8 cellular contexts compared by ENCODE assay signal in genomic region chrX:9566150-9566621, GRCh38.
DNase-seq lines count a peak whose midpoint lies in the region; ATAC-seq, FAIRE-seq and TF ChIP-seq lines count a peak whose summit lies in the region.

No MANE protein-coding gene starts in this region.

- H3K4me3 Mint-ChIP-seq in activated naive CD8-positive, alpha-beta T cell treated with anti-CD3 and anti-CD28 coated beads, Interleukin-2, amount 50 U/mL, for 24 hours: no peak overlapping the region

- H3K27me3 Mint-ChIP-seq in activated naive CD8-positive, alpha-beta T cell treated with anti-CD3 and anti-CD28 coated beads, Interleukin-2, amount 50 U/mL, for 24 hours: no peaks in the 10 kb centered on the region

- TF ChIP-seq CTCF in AG04450 (IDR thresholded peaks at IDR 0.05; ENCODE audit: low read depth, low read length) (no peak), keratinocyte (optimal IDR thresholded peaks at IDR 0.05 in 1 of 3, IDR thresholded peaks at IDR 0.05 in 1 of 3, conservative IDR thresholded peaks at IDR 0.05 in 1 of 3; ENCODE audit: extremely low read depth in 1 of 3, insufficient read depth in 2 of 3, low read length in 3 of 3) (no peak), testis (IDR thresholded peaks at IDR 0.05) (no peak)

- WGBS in testis, 2 donors: 28 to 45% methylated on average over 2 to 6 of the region's 6 CpGs

- no peaks in the 10 kb centered on the region for H3K9me3 Mint-ChIP-seq in activated naive CD8-positive, alpha-beta T cell treated with anti-CD3 and anti-CD28 coated beads, Interleukin-2, amount 50 U/mL, for 24 hours

- intact Hi-C loops in testis (cut with DNase I; ENCODE audit: low total_unique reads): no loop called here

- no peak overlapping the region for H3K27ac ChIP-seq in AG04450 (ENCODE audit: low read depth, low read length)
- no peak overlapping the region for H3K27ac ChIP-seq in keratinocyte (ENCODE audit: control insufficient read depth, insufficient read depth, low read length)
- H3K27ac ChIP-seq in testis: no peak overlapping the region

- no peaks in the 10 kb centered on the region for H4K20me1 ChIP-seq in keratinocyte (ENCODE audit: control insufficient read depth, extremely low read depth, insufficient read depth, low read length)

- dilution Hi-C loops in keratinocyte (cut with MboI; ENCODE audit: extremely low pct_ligation_motif_present, low sequenced_read_pairs): no loop called here

- H3K9ac ChIP-seq in keratinocyte (ENCODE audit: control insufficient read depth, extremely low read depth, insufficient read depth, low read length): no peak overlapping the region

- H3K9me1 ChIP-seq in keratinocyte (ENCODE audit: control insufficient read depth, extremely low read depth, insufficient read depth, low read length): no peaks in the 10 kb centered on the region

- H3K36me3 Mint-ChIP-seq in activated naive CD8-positive, alpha-beta T cell treated with anti-CD3 and anti-CD28 coated beads, Interleukin-2, amount 50 U/mL, for 24 hours (ENCODE audit: low read depth): peaks cover 13% of the 10 kb centered on the region

- peak overlapping the region; percentile 53 for H3K4me2 ChIP-seq in keratinocyte (ENCODE audit: control insufficient read depth, extremely low read depth, insufficient read depth, low read depth, low read length)

- POLR2A ChIA-PET in AG04450 (lab: Yijun Ruan, JAX): no interaction called here

- H2AFZ ChIP-seq in keratinocyte (ENCODE audit: control insufficient read depth, low read length): no peak overlapping the region

- no peaks in the 10 kb centered on the region for H3K27me3 ChIP-seq in AG04450 (ENCODE audit: control insufficient read depth, insufficient read depth, low read length)
- no peaks in the 10 kb centered on the region for H3K27me3 ChIP-seq in keratinocyte (ENCODE audit: control insufficient read depth, extremely low read depth, insufficient read depth, low read length)
- no peaks in the 10 kb centered on the region for H3K27me3 ChIP-seq in testis

- H3K27ac Mint-ChIP-seq in activated naive CD8-positive, alpha-beta T cell treated with anti-CD3 and anti-CD28 coated beads, Interleukin-2, amount 50 U/mL, for 24 hours: no peak overlapping the region

- FAIRE-seq in keratinocyte (lab: Jason Lieb, UNC): peak; percentile 70

- no peaks in the 10 kb centered on the region for H3K9me3 ChIP-seq in AG04450 (ENCODE audit: control insufficient read depth, insufficient read depth, low read length)
- no peaks in the 10 kb centered on the region for H3K9me3 ChIP-seq in keratinocyte (ENCODE audit: control insufficient read depth, low read depth, low read length)
- H3K9me3 ChIP-seq in testis: no peaks in the 10 kb centered on the region

- no peak for TF ChIP-seq POLR2A in testis (IDR thresholded peaks at IDR 0.05)

- DNase-seq in AG04450 (ENCODE audit: low read depth, low spot score) (peak; percentile 45), keratinocyte (ENCODE audit: low read depth, low spot score) (peak; percentile 42), testis (peak; percentile 71), NCI-H2171 treated with DMSO at 0.1 percent for 48 hours (lab: John Stamatoyannopoulos, UW) (no peak), NCI-H510A treated with DMSO at 0.1 percent for 48 hours (lab: John Stamatoyannopoulos, UW) (no peak)
- peak; percentile 5 for DNase-seq in Jurkat, Clone E6-1 (ENCODE audit: low read depth, low spot score)
- peak; percentile 3 for DNase-seq in activated naive CD8-positive, alpha-beta T cell treated with anti-CD3 and anti-CD28 coated beads, Interleukin-2, amount 50 U/mL, for 24 hours

- CTCF ChIA-PET in AG04450 (lab: Charles Lee): no interaction called here

- ATAC-seq in activated naive CD8-positive, alpha-beta T cell treated with anti-CD3 and anti-CD28 coated beads, Interleukin-2, amount 50 U/mL, for 24 hours: peak; percentile 57
- ATAC-seq in GM18909 (IDR thresholded peaks at IDR 0.05; ENCODE audit: poor library complexity, unreplicated experiment): no peak

- H3K4me1 ChIP-seq in keratinocyte (ENCODE audit: control insufficient read depth, extremely low read depth, insufficient read depth, low read length) (peaks cover 11% of the 10 kb centered on the region), testis (no peaks in the 10 kb centered on the region)

- H3K36me3 ChIP-seq in keratinocyte (ENCODE audit: control insufficient read depth in 2 of 2, extremely low read depth in 1 of 2, insufficient read depth in 2 of 2, low read length in 2 of 2) (no peaks in the 10 kb centered on the region), testis (ENCODE audit: low read depth, missing control alignments) (no peaks in the 10 kb centered on the region)

- no peak overlapping the region for H3K4me3 ChIP-seq in AG04450 (ENCODE audit: low read depth, low read length)
- no peak overlapping the region for H3K4me3 ChIP-seq in Jurkat, Clone E6-1 (ENCODE audit: low read length)
- no peak overlapping the region for H3K4me3 ChIP-seq in keratinocyte (ENCODE audit: control insufficient read depth in 2 of 3, extremely low read depth in 1 of 3, insufficient read depth in 2 of 3, low read depth in 1 of 3, low read length in 3 of 3)
- H3K4me3 ChIP-seq in testis: no peak overlapping the region

- peaks cover 32% of the 10 kb centered on the region for H3K4me1 Mint-ChIP-seq in activated naive CD8-positive, alpha-beta T cell treated with anti-CD3 and anti-CD28 coated beads, Interleukin-2, amount 50 U/mL, for 24 hours

- no peaks in the 10 kb centered on the region for H3K79me2 ChIP-seq in keratinocyte (ENCODE audit: control insufficient read depth, insufficient read depth, low read length)

Comparison
In these comparisons a context has a peak if more than half of its experiments do, and no peak if none do; other contexts are left out.
1. DNase-seq: peak in AG04450 (single experiment), Jurkat, Clone E6-1 (single experiment), activated naive CD8-positive, alpha-beta T cell treated with anti-CD3 and anti-CD28 coated beads, Interleukin-2, amount 50 U/mL, for 24 hours (single experiment), keratinocyte (single experiment) and testis (single experiment); none in NCI-H2171 treated with DMSO at 0.1 percent for 48 hours (single experiment) and NCI-H510A treated with DMSO at 0.1 percent for 48 hours (single experiment).